Comparison of ENCODE assay signal across 12 cellular contexts in genomic region chr2:205775091-205775876, GRCh38.
A peak's percentile ranks its signal among the peaks of the same experiment; 100 is the strongest.
DNase-seq lines count a peak whose midpoint lies in the region; ATAC-seq, FAIRE-seq and TF ChIP-seq lines count a peak whose summit lies in the region.
"Had no signal": no experiment of that assay in that cellular context is flagged by ENCODE, and none has a peak within 500 bp of the region (broad histone marks: within the 10 kb centered on the region; RNA-seq: fewer than 3 reads in every experiment).

No MANE protein-coding gene starts in this region.

- H3K27me3 ChIP-seq in keratinocyte (ENCODE audit: control insufficient read depth, extremely low read depth, insufficient read depth, low read length): no peaks in the 10 kb centered on the region

- DNase-seq in COLO668 (lab: John Stamatoyannopoulos, UW; ENCODE audit: unreplicated experiment): peak; percentile 21
- peak; percentile 23 for DNase-seq in NCI-H1092 (lab: John Stamatoyannopoulos, UW)
- DNase-seq in astrocyte of the hippocampus (ENCODE audit: low read depth, low spot score): peak; percentile 93
- DNase-seq in keratinocyte (ENCODE audit: low read depth, low spot score): peak; percentile 87
- no peak for DNase-seq in natural killer cell
- no peak for DNase-seq in progenitor cell of endocrine pancreas (ENCODE audit: low spot score, unreplicated experiment)
- no peak for DNase-seq in omental fat pad (ENCODE audit: low spot score)
- DNase-seq: stimulated activated CD4-positive, alpha-beta T cell treated with anti-CD3 and anti-CD28 coated beads, Interleukin-12 subunit alpha, Interleukin-12 subunit beta, amount 100 ng/mL, for 4 hours had no signal

- H3K36me3 Mint-ChIP-seq in natural killer cell (no peaks in the 10 kb centered on the region), progenitor cell of endocrine pancreas (ENCODE audit: insufficient read depth) (no peaks in the 10 kb centered on the region)
- H3K36me3 Mint-ChIP-seq: stimulated activated effector memory CD8-positive, alpha-beta T cell treated with anti-CD3 and anti-CD28 coated beads, Interleukin-12 subunit alpha, Interleukin-12 subunit beta, amount 100 ng/mL, for 72 hours had no signal

- H3K79me2 ChIP-seq in keratinocyte (ENCODE audit: control insufficient read depth, insufficient read depth, low read length): no peaks in the 10 kb centered on the region

- H3K9me3 ChIP-seq in keratinocyte (ENCODE audit: control insufficient read depth, low read depth, low read length): no peaks in the 10 kb centered on the region

- intact Hi-C loops in natural killer cell (cut with micrococcal nuclease): no loop called here

- FAIRE-seq in keratinocyte (lab: Jason Lieb, UNC): peak; percentile 94

- H3K4me1 ChIP-seq in keratinocyte (ENCODE audit: control insufficient read depth, extremely low read depth, insufficient read depth, low read length): peaks cover 46% of the 10 kb centered on the region

- dilution Hi-C loops in keratinocyte (cut with MboI; ENCODE audit: extremely low pct_ligation_motif_present, low sequenced_read_pairs): no loop called here

- H3K4me3 ChIP-seq in keratinocyte (ENCODE audit: control insufficient read depth in 2 of 3, extremely low read depth in 1 of 3, insufficient read depth in 2 of 3, low read depth in 1 of 3, low read length in 3 of 3): no peak overlapping the region

- TF ChIP-seq CTCF in keratinocyte (optimal IDR thresholded peaks at IDR 0.05 in 1 of 3, IDR thresholded peaks at IDR 0.05 in 1 of 3, conservative IDR thresholded peaks at IDR 0.05 in 1 of 3; ENCODE audit: extremely low read depth in 1 of 3, insufficient read depth in 2 of 3, low read length in 3 of 3): no peak
- no peak for TF ChIP-seq CTCF in natural killer cell (IDR thresholded peaks at IDR 0.05)
- TF ChIP-seq CTCF in progenitor cell of endocrine pancreas (IDR thresholded peaks at IDR 0.05; ENCODE audit: unreplicated experiment): no peak
- TF ChIP-seq CTCF in omental fat pad (IDR thresholded peaks at IDR 0.05): no peak

- peak overlapping the region; percentile 8 for H3K9ac ChIP-seq in keratinocyte (ENCODE audit: control insufficient read depth, extremely low read depth, insufficient read depth, low read length)

- H2AFZ ChIP-seq in keratinocyte (ENCODE audit: control insufficient read depth, low read length): peak overlapping the region; percentile 52

- H3K27ac ChIP-seq in keratinocyte (ENCODE audit: control insufficient read depth, insufficient read depth, low read length): peak overlapping the region; percentile 76

- no peaks in the 10 kb centered on the region for H3K9me1 ChIP-seq in keratinocyte (ENCODE audit: control insufficient read depth, extremely low read depth, insufficient read depth, low read length)

- H3K4me2 ChIP-seq in keratinocyte (ENCODE audit: control insufficient read depth, extremely low read depth, insufficient read depth, low read depth, low read length): peak overlapping the region; percentile 62

- no peaks in the 10 kb centered on the region for H4K20me1 ChIP-seq in keratinocyte (ENCODE audit: control insufficient read depth, extremely low read depth, insufficient read depth, low read length)

- H3K4me3 Mint-ChIP-seq in natural killer cell: no peak overlapping the region
- no peak overlapping the region for H3K4me3 Mint-ChIP-seq in progenitor cell of endocrine pancreas (ENCODE audit: low read depth)
- H3K4me3 Mint-ChIP-seq: activated T-cell treated with anti-CD3 and anti-CD28 coated beads, Interleukin-2, amount 50 U/mL, for 72 hours; central memory CD8-positive, alpha-beta T cell; stimulated activated effector memory CD8-positive, alpha-beta T cell treated with anti-CD3 and anti-CD28 coated beads, Interleukin-12 subunit alpha, Interleukin-12 subunit beta, amount 100 ng/mL, for 72 hours had no signal

- peaks cover 20 to 51% of the 10 kb centered on the region in 2 donors for H3K27me3 Mint-ChIP-seq in natural killer cell (ENCODE audit: low read depth in 2 of 2)
- peaks cover 3% of the 10 kb centered on the region for H3K27me3 Mint-ChIP-seq in progenitor cell of endocrine pancreas

- H3K27ac Mint-ChIP-seq in natural killer cell: no peak overlapping the region
- no peak overlapping the region for H3K27ac Mint-ChIP-seq in progenitor cell of endocrine pancreas
- H3K27ac Mint-ChIP-seq: activated T-cell treated with anti-CD3 and anti-CD28 coated beads, Interleukin-2, amount 50 U/mL, for 72 hours; stimulated activated effector memory CD8-positive, alpha-beta T cell treated with anti-CD3 and anti-CD28 coated beads, Interleukin-12 subunit alpha, Interleukin-12 subunit beta, amount 100 ng/mL, for 72 hours had no signal

- H3K4me1 Mint-ChIP-seq in natural killer cell (no peaks in the 10 kb centered on the region), progenitor cell of endocrine pancreas (ENCODE audit: low read depth) (peaks cover 25% of the 10 kb centered on the region)
- H3K4me1 Mint-ChIP-seq: central memory CD8-positive, alpha-beta T cell; stimulated activated effector memory CD8-positive, alpha-beta T cell treated with anti-CD3 and anti-CD28 coated beads, Interleukin-12 subunit alpha, Interleukin-12 subunit beta, amount 100 ng/mL, for 72 hours had no signal

- no peaks in the 10 kb centered on the region for H3K9me3 Mint-ChIP-seq in natural killer cell
- no peaks in the 10 kb centered on the region for H3K9me3 Mint-ChIP-seq in progenitor cell of endocrine pancreas (ENCODE audit: low read depth)
- H3K9me3 Mint-ChIP-seq: activated T-cell treated with anti-CD3 and anti-CD28 coated beads, Interleukin-2, amount 50 U/mL, for 72 hours; central memory CD8-positive, alpha-beta T cell; stimulated activated effector memory CD8-positive, alpha-beta T cell treated with anti-CD3 and anti-CD28 coated beads, Interleukin-12 subunit alpha, Interleukin-12 subunit beta, amount 100 ng/mL, for 72 hours had no signal

- ATAC-seq in natural killer cell: no peak
- ATAC-seq in omental fat pad (ENCODE audit: low FRiP score): no peak
- no peak for ATAC-seq in HG03097 (IDR thresholded peaks at IDR 0.05; ENCODE audit: low FRiP score, unreplicated experiment)

- peaks cover 0 to 5% of the 10 kb centered on the region in 2 experiments for H3K36me3 ChIP-seq in keratinocyte (ENCODE audit: control insufficient read depth in 2 of 2, extremely low read depth in 1 of 2, insufficient read depth in 2 of 2, low read length in 2 of 2)

Comparison
In these comparisons a context has a peak if more than half of its experiments do, and no peak if none do; other contexts are left out.
1. DNase-seq: peak in COLO668 (single experiment), NCI-H1092 (single experiment), astrocyte of the hippocampus (single experiment) and keratinocyte (single experiment); none in natural killer cell (single experiment), progenitor cell of endocrine pancreas (single experiment) and omental fat pad (single experiment).